In the genomic region with DNA sequence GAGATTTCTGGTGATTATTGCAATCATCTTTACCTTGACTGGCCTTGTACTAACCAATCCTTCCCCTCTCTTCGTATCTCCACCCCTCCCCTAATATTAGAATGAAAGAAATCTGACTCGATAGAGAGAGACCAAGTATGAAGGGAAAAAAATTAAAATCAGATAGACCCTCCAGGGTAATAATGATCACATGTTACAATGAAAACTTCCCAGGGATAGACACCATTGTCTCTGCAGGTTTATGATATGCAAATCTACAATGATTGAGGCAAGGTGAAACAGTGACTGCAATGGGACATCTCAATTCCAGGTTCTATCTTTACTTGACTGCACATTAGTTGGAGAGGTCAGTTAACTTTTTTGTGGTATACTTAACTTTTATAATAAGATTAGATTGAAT, we compare ENCODE assay signal across 1 cellular context.
TF ChIP-seq lines count a peak whose summit lies in the region.

No MANE protein-coding gene starts in this region.

TF ChIP-seq in IMR-90, 13 proteins besides CTCF, POLR2A, EP300 and RAD21 (continued from another document):
- TF ChIP-seq, protein P1, sequence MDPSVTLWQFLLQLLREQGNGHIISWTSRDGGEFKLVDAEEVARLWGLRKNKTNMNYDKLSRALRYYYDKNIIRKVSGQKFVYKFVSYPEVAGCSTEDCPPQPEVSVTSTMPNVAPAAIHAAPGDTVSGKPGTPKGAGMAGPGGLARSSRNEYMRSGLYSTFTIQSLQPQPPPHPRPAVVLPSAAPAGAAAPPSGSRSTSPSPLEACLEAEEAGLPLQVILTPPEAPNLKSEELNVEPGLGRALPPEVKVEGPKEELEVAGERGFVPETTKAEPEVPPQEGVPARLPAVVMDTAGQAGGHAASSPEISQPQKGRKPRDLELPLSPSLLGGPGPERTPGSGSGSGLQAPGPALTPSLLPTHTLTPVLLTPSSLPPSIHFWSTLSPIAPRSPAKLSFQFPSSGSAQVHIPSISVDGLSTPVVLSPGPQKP (IDR thresholded peaks at IDR 0.05; ENCODE audit: borderline replicate concordance, low read depth, low read length), result no peak
- TF ChIP-seq RCOR1 (IDR thresholded peaks at IDR 0.05; ENCODE audit: insufficient replicate concordance, low read length) (no peak), MXI1 (IDR thresholded peaks at IDR 0.05; ENCODE audit: borderline replicate concordance, low read depth, low read length) (no peak), RFX5 (IDR thresholded peaks at IDR 0.05; ENCODE audit: low read depth, low read length) (no peak), FOS (IDR thresholded peaks at IDR 0.05; ENCODE audit: low read depth, low read length) (no peak)
- TF ChIP-seq, protein P2, sequence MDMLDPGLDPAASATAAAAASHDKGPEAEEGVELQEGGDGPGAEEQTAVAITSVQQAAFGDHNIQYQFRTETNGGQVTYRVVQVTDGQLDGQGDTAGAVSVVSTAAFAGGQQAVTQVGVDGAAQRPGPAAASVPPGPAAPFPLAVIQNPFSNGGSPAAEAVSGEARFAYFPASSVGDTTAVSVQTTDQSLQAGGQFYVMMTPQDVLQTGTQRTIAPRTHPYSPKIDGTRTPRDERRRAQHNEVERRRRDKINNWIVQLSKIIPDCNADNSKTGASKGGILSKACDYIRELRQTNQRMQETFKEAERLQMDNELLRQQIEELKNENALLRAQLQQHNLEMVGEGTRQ (IDR thresholded peaks at IDR 0.05; ENCODE audit: low read depth, low read length), result no peak
